In genomic region chr3:196650740-196651311, GRCh38 we compare ENCODE assay signal across 9 cellular contexts. TPM values are rescaled to one million over a fixed set of nuclear protein-coding genes. Genes with fewer than 3 reads are reported as not detected.
DNase-seq lines count a peak whose midpoint lies in the region; ATAC-seq and TF ChIP-seq lines count a peak whose summit lies in the region.
"Had no signal": no experiment of that assay in that cellular context is flagged by ENCODE, and none has a peak within 500 bp of the region (broad histone marks: within the 10 kb centered on the region; RNA-seq: fewer than 3 reads in every experiment).

No MANE protein-coding gene starts in this region.

- ATAC-seq in GM18502 (IDR thresholded peaks at IDR 0.05; ENCODE audit: poor library complexity, unreplicated experiment) = no peak
- ATAC-seq: left colon had no signal

- TF ChIP-seq CTCF in kidney epithelial cell (IDR thresholded peaks at IDR 0.05; ENCODE audit: insufficient read depth, low read length, poor library complexity, severe bottlenecking) = no peak

- DNase-seq in DMS53 (lab: John Stamatoyannopoulos, UW) (peak; percentile 80), MV-4-11 (lab: John Stamatoyannopoulos, UW) (peak; percentile 85), amniotic stem cell (lab: John Stamatoyannopoulos, UW) (peak; percentile 93), kidney epithelial cell (ENCODE audit: low read depth) (peak; percentile 92), NCI-H1092 treated with DMSO at 0.1 percent for 48 hours (lab: John Stamatoyannopoulos, UW) (no peak), NCI-H748 (lab: John Stamatoyannopoulos, UW; ENCODE audit: unreplicated experiment) (no peak)
- no peak for DNase-seq in NK-92 treated with Interleukin-12 subunit alpha and Interleukin-12 subunit beta, amount 100 ng/mL, for 24 hours (lab: John Stamatoyannopoulos, UW)

- H3K27me3 ChIP-seq in kidney epithelial cell (ENCODE audit: control insufficient read depth, insufficient read depth, low read length) = no peaks in the 10 kb centered on the region

- no peak overlapping the region for H3K4me3 ChIP-seq in kidney epithelial cell (ENCODE audit: low read depth, low read length)

- no peaks in the 10 kb centered on the region for H3K36me3 ChIP-seq in kidney epithelial cell (ENCODE audit: control insufficient read depth, insufficient read depth, low read length)

RNA-seq across cellular contexts. Expression of gene NRROS, which starts 11.3 kb away (rescaled TPM):
- 1.8 and 2.5 TPM in 2 replicates for total RNA-seq in kidney epithelial cell

Comparison
In these comparisons a context has a peak if more than half of its experiments do, and no peak if none do; other contexts are left out.
1. DNase-seq: peak in DMS53 (single experiment), MV-4-11 (single experiment), amniotic stem cell (single experiment) and kidney epithelial cell (single experiment); none in NCI-H1092 treated with DMSO at 0.1 percent for 48 hours (single experiment), NCI-H748 (single experiment) and NK-92 treated with Interleukin-12 subunit alpha and Interleukin-12 subunit beta, amount 100 ng/mL, for 24 hours (single experiment).